In the genomic region with DNA sequence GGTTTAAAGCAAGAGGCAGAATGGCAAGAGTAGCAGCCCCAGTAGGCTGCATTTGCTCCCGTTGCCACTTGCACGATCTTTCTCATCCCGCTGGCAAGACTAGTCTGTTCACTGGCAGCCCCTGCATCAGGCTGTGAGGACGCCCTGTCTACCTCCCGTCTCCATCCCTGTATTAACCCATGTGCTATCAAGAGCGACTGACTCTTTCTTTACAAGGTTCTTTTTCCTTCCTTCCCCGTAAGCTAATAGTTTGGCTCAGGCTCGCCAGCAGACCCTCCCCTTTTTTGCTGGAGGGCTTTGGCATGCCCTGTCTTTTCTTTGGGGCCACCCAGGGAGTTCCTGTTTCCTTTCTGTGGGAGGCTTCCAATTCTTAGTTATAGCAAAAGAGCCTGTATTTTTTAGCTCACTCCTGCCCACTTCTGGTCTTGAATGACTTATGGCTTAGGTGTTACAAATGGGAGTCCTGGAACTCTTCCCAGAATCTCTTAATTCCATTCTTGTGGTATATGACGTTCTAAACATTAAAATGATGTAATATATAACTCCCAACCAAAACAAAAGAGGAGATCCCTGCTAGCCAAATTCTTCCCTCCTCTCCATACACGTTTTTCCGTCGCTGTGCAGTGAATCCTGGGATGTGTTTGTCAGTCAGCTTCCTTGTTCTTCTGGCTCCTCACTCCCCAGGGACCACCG, we compare ENCODE assay signal across 1 cellular context.
TF ChIP-seq lines count a peak whose summit lies in the region.

No MANE protein-coding gene starts in this region.

TF ChIP-seq in HEK293, 187 proteins besides CTCF, POLR2A, EP300 and RAD21 (continued from another document and continues in another):
- TF ChIP-seq, protein P1, sequence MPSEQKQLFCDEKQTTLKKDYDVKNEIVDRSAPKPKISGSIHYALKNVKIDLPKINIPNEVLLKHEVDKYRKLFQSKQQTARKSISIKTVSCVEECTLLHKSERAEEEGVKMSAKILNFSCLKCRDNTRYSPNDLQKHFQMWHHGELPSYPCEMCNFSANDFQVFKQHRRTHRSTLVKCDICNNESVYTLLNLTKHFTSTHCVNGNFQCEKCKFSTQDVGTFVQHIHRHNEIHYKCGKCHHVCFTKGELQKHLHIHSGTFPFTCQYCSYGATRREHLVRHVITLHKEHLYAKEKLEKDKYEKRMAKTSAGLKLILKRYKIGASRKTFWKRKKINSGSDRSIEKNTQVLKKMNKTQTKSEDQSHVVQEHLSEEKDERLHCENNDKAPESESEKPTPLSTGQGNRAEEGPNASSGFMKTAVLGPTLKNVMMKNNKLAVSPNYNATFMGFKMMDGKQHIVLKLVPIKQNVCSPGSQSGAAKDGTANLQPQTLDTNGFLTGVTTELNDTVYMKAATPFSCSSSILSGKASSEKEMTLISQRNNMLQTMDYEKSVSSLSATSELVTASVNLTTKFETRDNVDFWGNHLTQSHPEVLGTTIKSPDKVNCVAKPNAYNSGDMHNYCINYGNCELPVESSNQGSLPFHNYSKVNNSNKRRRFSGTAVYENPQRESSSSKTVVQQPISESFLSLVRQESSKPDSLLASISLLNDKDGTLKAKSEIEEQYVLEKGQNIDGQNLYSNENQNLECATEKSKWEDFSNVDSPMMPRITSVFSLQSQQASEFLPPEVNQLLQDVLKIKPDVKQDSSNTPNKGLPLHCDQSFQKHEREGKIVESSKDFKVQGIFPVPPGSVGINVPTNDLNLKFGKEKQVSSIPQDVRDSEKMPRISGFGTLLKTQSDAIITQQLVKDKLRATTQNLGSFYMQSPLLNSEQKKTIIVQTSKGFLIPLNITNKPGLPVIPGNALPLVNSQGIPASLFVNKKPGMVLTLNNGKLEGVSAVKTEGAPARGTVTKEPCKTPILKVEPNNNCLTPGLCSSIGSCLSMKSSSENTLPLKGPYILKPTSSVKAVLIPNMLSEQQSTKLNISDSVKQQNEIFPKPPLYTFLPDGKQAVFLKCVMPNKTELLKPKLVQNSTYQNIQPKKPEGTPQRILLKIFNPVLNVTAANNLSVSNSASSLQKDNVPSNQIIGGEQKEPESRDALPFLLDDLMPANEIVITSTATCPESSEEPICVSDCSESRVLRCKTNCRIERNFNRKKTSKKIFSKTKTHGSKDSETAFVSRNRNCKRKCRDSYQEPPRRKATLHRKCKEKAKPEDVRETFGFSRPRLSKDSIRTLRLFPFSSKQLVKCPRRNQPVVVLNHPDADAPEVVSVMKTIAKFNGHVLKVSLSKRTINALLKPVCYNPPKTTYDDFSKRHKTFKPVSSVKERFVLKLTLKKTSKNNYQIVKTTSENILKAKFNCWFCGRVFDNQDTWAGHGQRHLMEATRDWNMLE (tag by site-specific recombination; conservative IDR thresholded peaks at IDR 0.05; ENCODE audit: low read depth): 0 out of 2 replicates have a peak, but pooled peaks have one; percentile 35
- TF ChIP-seq ZNF830 (tag by site-specific recombination; IDR thresholded peaks at IDR 0.05; ENCODE audit: low read depth): no peak
- TF ChIP-seq, protein P2, sequence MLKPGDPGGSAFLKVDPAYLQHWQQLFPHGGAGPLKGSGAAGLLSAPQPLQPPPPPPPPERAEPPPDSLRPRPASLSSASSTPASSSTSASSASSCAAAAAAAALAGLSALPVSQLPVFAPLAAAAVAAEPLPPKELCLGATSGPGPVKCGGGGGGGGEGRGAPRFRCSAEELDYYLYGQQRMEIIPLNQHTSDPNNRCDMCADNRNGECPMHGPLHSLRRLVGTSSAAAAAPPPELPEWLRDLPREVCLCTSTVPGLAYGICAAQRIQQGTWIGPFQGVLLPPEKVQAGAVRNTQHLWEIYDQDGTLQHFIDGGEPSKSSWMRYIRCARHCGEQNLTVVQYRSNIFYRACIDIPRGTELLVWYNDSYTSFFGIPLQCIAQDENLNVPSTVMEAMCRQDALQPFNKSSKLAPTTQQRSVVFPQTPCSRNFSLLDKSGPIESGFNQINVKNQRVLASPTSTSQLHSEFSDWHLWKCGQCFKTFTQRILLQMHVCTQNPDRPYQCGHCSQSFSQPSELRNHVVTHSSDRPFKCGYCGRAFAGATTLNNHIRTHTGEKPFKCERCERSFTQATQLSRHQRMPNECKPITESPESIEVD (tag by site-specific recombination; IDR thresholded peaks at IDR 0.05): peak; percentile 78
- TF ChIP-seq HOXC10 (CRISPR knock-in tag; IDR thresholded peaks at IDR 0.05): no peak
- TF ChIP-seq, protein P3, sequence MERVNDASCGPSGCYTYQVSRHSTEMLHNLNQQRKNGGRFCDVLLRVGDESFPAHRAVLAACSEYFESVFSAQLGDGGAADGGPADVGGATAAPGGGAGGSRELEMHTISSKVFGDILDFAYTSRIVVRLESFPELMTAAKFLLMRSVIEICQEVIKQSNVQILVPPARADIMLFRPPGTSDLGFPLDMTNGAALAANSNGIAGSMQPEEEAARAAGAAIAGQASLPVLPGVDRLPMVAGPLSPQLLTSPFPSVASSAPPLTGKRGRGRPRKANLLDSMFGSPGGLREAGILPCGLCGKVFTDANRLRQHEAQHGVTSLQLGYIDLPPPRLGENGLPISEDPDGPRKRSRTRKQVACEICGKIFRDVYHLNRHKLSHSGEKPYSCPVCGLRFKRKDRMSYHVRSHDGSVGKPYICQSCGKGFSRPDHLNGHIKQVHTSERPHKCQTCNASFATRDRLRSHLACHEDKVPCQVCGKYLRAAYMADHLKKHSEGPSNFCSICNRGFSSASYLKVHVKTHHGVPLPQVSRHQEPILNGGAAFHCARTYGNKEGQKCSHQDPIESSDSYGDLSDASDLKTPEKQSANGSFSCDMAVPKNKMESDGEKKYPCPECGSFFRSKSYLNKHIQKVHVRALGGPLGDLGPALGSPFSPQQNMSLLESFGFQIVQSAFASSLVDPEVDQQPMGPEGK (tag by site-specific recombination; IDR thresholded peaks at IDR 0.05): peak; percentile 45
- no peak for TF ChIP-seq ZFP41 (tag by site-specific recombination; IDR thresholded peaks at IDR 0.05; ENCODE audit: borderline replicate concordance)
- no peak for TF ChIP-seq ZNF791 (tag by site-specific recombination; IDR thresholded peaks at IDR 0.05)
- peak; percentile 54; the same call in 1 of the 2 replicates for TF ChIP-seq ZEB2 (tag by site-specific recombination; IDR thresholded peaks at IDR 0.05)
- TF ChIP-seq, protein P4, sequence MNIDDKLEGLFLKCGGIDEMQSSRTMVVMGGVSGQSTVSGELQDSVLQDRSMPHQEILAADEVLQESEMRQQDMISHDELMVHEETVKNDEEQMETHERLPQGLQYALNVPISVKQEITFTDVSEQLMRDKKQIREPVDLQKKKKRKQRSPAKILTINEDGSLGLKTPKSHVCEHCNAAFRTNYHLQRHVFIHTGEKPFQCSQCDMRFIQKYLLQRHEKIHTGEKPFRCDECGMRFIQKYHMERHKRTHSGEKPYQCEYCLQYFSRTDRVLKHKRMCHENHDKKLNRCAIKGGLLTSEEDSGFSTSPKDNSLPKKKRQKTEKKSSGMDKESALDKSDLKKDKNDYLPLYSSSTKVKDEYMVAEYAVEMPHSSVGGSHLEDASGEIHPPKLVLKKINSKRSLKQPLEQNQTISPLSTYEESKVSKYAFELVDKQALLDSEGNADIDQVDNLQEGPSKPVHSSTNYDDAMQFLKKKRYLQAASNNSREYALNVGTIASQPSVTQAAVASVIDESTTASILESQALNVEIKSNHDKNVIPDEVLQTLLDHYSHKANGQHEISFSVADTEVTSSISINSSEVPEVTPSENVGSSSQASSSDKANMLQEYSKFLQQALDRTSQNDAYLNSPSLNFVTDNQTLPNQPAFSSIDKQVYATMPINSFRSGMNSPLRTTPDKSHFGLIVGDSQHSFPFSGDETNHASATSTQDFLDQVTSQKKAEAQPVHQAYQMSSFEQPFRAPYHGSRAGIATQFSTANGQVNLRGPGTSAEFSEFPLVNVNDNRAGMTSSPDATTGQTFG (tag by site-specific recombination; IDR thresholded peaks at IDR 0.05; ENCODE audit: borderline replicate concordance): no peak
- no peak for TF ChIP-seq ZNF133 (tag by site-specific recombination; IDR thresholded peaks at IDR 0.05)
- TF ChIP-seq KLF9 (tag by site-specific recombination; IDR thresholded peaks at IDR 0.05; ENCODE audit: low read depth): no peak
- no peak for TF ChIP-seq ZNF146 (tag by site-specific recombination; IDR thresholded peaks at IDR 0.05)
- TF ChIP-seq ZNF211 (tag by site-specific recombination; IDR thresholded peaks at IDR 0.05; ENCODE audit: low read depth): no peak
- TF ChIP-seq, protein P5, sequence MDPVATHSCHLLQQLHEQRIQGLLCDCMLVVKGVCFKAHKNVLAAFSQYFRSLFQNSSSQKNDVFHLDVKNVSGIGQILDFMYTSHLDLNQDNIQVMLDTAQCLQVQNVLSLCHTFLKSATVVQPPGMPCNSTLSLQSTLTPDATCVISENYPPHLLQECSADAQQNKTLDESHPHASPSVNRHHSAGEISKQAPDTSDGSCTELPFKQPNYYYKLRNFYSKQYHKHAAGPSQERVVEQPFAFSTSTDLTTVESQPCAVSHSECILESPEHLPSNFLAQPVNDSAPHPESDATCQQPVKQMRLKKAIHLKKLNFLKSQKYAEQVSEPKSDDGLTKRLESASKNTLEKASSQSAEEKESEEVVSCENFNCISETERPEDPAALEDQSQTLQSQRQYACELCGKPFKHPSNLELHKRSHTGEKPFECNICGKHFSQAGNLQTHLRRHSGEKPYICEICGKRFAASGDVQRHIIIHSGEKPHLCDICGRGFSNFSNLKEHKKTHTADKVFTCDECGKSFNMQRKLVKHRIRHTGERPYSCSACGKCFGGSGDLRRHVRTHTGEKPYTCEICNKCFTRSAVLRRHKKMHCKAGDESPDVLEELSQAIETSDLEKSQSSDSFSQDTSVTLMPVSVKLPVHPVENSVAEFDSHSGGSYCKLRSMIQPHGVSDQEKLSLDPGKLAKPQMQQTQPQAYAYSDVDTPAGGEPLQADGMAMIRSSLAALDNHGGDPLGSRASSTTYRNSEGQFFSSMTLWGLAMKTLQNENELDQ (tag by site-specific recombination; IDR thresholded peaks at IDR 0.05; ENCODE audit: low read depth): no peak
- TF ChIP-seq OVOL3 (tag by site-specific recombination; IDR thresholded peaks at IDR 0.05): no peak
- no peak for TF ChIP-seq ZNF521 (tag by site-specific recombination; IDR thresholded peaks at IDR 0.05)
- peak; percentile 96 for TF ChIP-seq ZBTB21 (tag by site-specific recombination; IDR thresholded peaks at IDR 0.05)
- no peak for TF ChIP-seq ZNF132 (tag by site-specific recombination; IDR thresholded peaks at IDR 0.05; ENCODE audit: borderline replicate concordance)
- peak; percentile 84 for TF ChIP-seq ZXDB (tag by site-specific recombination; IDR thresholded peaks at IDR 0.05)
- peak; percentile 20 for TF ChIP-seq OSR2 (tag by site-specific recombination; IDR thresholded peaks at IDR 0.05)
- TF ChIP-seq, protein P6, sequence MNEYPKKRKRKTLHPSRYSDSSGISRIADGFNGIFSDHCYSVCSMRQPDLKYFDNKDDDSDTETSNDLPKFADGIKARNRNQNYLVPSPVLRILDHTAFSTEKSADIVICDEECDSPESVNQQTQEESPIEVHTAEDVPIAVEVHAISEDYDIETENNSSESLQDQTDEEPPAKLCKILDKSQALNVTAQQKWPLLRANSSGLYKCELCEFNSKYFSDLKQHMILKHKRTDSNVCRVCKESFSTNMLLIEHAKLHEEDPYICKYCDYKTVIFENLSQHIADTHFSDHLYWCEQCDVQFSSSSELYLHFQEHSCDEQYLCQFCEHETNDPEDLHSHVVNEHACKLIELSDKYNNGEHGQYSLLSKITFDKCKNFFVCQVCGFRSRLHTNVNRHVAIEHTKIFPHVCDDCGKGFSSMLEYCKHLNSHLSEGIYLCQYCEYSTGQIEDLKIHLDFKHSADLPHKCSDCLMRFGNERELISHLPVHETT (tag by site-specific recombination; IDR thresholded peaks at IDR 0.05): no peak
- TF ChIP-seq, protein P7, sequence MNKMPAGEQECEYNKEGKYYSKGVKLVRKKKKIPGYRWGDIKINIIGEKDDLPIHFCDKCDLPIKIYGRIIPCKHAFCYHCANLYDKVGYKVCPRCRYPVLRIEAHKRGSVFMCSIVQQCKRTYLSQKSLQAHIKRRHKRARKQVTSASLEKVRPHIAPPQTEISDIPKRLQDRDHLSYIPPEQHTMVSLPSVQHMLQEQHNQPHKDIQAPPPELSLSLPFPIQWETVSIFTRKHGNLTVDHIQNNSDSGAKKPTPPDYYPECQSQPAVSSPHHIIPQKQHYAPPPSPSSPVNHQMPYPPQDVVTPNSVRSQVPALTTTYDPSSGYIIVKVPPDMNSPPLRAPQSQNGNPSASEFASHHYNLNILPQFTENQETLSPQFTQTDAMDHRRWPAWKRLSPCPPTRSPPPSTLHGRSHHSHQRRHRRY (tag by site-specific recombination; IDR thresholded peaks at IDR 0.05): no peak
- TF ChIP-seq ZNF223 (tag by site-specific recombination; IDR thresholded peaks at IDR 0.05): no peak
- TF ChIP-seq, protein P8, sequence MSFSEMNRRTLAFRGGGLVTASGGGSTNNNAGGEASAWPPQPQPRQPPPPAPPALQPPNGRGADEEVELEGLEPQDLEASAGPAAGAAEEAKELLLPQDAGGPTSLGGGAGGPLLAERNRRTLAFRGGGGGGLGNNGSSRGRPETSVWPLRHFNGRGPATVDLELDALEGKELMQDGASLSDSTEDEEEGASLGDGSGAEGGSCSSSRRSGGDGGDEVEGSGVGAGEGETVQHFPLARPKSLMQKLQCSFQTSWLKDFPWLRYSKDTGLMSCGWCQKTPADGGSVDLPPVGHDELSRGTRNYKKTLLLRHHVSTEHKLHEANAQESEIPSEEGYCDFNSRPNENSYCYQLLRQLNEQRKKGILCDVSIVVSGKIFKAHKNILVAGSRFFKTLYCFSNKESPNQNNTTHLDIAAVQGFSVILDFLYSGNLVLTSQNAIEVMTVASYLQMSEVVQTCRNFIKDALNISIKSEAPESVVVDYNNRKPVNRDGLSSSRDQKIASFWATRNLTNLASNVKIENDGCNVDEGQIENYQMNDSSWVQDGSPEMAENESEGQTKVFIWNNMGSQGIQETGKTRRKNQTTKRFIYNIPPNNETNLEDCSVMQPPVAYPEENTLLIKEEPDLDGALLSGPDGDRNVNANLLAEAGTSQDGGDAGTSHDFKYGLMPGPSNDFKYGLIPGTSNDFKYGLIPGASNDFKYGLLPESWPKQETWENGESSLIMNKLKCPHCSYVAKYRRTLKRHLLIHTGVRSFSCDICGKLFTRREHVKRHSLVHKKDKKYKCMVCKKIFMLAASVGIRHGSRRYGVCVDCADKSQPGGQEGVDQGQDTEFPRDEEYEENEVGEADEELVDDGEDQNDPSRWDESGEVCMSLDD (tag by site-specific recombination; IDR thresholded peaks at IDR 0.05): no peak
- TF ChIP-seq ZNF48 (tag by site-specific recombination; IDR thresholded peaks at IDR 0.05): no peak
- TF ChIP-seq, protein P9, sequence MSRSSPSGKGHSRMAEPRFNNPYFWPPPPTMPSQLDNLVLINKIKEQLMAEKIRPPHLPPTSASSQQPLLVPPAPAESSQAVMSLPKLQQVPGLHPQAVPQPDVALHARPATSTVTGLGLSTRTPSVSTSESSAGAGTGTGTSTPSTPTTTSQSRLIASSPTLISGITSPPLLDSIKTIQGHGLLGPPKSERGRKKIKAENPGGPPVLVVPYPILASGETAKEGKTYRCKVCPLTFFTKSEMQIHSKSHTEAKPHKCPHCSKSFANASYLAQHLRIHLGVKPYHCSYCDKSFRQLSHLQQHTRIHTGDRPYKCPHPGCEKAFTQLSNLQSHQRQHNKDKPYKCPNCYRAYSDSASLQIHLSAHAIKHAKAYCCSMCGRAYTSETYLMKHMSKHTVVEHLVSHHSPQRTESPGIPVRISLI (tag by site-specific recombination; IDR thresholded peaks at IDR 0.05): no peak
- TF ChIP-seq, protein P10, sequence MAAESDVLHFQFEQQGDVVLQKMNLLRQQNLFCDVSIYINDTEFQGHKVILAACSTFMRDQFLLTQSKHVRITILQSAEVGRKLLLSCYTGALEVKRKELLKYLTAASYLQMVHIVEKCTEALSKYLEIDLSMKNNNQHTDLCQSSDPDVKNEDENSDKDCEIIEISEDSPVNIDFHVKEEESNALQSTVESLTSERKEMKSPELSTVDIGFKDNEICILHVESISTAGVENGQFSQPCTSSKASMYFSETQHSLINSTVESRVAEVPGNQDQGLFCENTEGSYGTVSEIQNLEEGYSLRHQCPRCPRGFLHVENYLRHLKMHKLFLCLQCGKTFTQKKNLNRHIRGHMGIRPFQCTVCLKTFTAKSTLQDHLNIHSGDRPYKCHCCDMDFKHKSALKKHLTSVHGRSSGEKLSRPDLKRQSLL (tag by site-specific recombination; IDR thresholded peaks at IDR 0.05): no peak
- TF ChIP-seq ZNF155 (tag by site-specific recombination; IDR thresholded peaks at IDR 0.05): no peak
- no peak for TF ChIP-seq ZNF121 (tag by site-specific recombination; IDR thresholded peaks at IDR 0.05)
- no peak for TF ChIP-seq HOXD13 (CRISPR knock-in tag; IDR thresholded peaks at IDR 0.05; ENCODE audit: borderline replicate concordance)
